In genomic region chr4:53364624-53365023, GRCh38 we compare ENCODE assay signal across 9 cellular contexts. TPM values are rescaled to one million over a fixed set of nuclear protein-coding genes. Genes with fewer than 3 reads are reported as not detected.
A peak's percentile ranks its signal among the peaks of the same experiment; 100 is the strongest.
DNase-seq lines count a peak whose midpoint lies in the region; ATAC-seq and TF ChIP-seq lines count a peak whose summit lies in the region.
"Had no signal": no experiment of that assay in that cellular context is flagged by ENCODE, and none has a peak within 500 bp of the region (broad histone marks: within the 10 kb centered on the region; RNA-seq: fewer than 3 reads in every experiment).

No MANE protein-coding gene starts in this region.

- no peak overlapping the region for H3K27ac ChIP-seq in H9 (ENCODE audit: insufficient read length, low read depth, low read length)
- H3K27ac ChIP-seq in VCaP: peak overlapping the region; percentile 71; the same call in 1 of the 2 replicates
- H3K27ac ChIP-seq in gastroesophageal sphincter: no peak overlapping the region
- H3K27ac ChIP-seq in smooth muscle cell (ENCODE audit: low read depth): no peak overlapping the region

- ATAC-seq in gastroesophageal sphincter: no peak
- no peak for ATAC-seq in HG02678 (IDR thresholded peaks at IDR 0.05; ENCODE audit: unreplicated experiment)

- H2BK20ac ChIP-seq in H9 (ENCODE audit: low read depth, low read length, poor library complexity, severe bottlenecking): no peak overlapping the region

- H4K91ac ChIP-seq in H9 (ENCODE audit: insufficient read length, low read depth, low read length): no peak overlapping the region

- H4K8ac ChIP-seq in H9 (replicated peaks; ENCODE audit: insufficient read length, low read depth, low read length): no peak overlapping the region

- H3K4ac ChIP-seq in H9 (ENCODE audit: low read depth, low read length): no peak overlapping the region

- no peaks in the 10 kb centered on the region for H3K27me3 ChIP-seq in H9 (ENCODE audit: insufficient read depth, low read length)
- peaks cover 11% of the 10 kb centered on the region for H3K27me3 ChIP-seq in gastroesophageal sphincter
- H3K27me3 ChIP-seq in smooth muscle cell (ENCODE audit: low read depth): peaks cover 22% of the 10 kb centered on the region
- H3K27me3 ChIP-seq: adrenal gland had no signal

- H3K18ac ChIP-seq in H9 (ENCODE audit: insufficient read length, low read depth, low read length): no peak overlapping the region

- H3K9ac ChIP-seq in H9 (ENCODE audit: extremely low read depth, insufficient read length, low read length) (no peak overlapping the region), smooth muscle cell (ENCODE audit: low read depth) (peak overlapping the region; percentile 80)

- no peak for TF ChIP-seq POLR2A in gastroesophageal sphincter (IDR thresholded peaks at IDR 0.05)

- no peak for TF ChIP-seq EP300 in gastroesophageal sphincter (IDR thresholded peaks at IDR 0.05)

- H3K79me1 ChIP-seq in H9 (ENCODE audit: insufficient read depth, low read depth, low read length, poor library complexity, severe bottlenecking): no peaks in the 10 kb centered on the region

- H3K79me2 ChIP-seq in H9 (ENCODE audit: insufficient read depth, low read length) (no peaks in the 10 kb centered on the region; the same call in 1 of the 2 replicates), smooth muscle cell (ENCODE audit: low read depth) (peaks cover 42% of the 10 kb centered on the region)

- no peak overlapping the region for H3T11ph ChIP-seq in H9 (ENCODE audit: low read length)

- H3K4me3 ChIP-seq in gastroesophageal sphincter (peak overlapping the region; percentile 74 to 81), smooth muscle cell (peak overlapping the region; percentile 98)

- no peak overlapping the region for H2BK12ac ChIP-seq in H9 (ENCODE audit: insufficient read length, low read depth, low read length)

- no peaks in the 10 kb centered on the region for H4K20me1 ChIP-seq in H9 (ENCODE audit: control insufficient read depth, insufficient read depth, insufficient read length)
- H4K20me1 ChIP-seq in smooth muscle cell (ENCODE audit: low read depth): no peaks in the 10 kb centered on the region

- H2BK5ac ChIP-seq in H9 (ENCODE audit: insufficient read length, low read length): no peak overlapping the region

- H3K27me3 Mint-ChIP-seq in H9 (ENCODE audit: low read depth): peaks cover 35% of the 10 kb centered on the region

- H3K36me3 ChIP-seq in gastroesophageal sphincter (no peaks in the 10 kb centered on the region), smooth muscle cell (ENCODE audit: low read depth) (no peaks in the 10 kb centered on the region)
- H3K36me3 ChIP-seq: adrenal gland had no signal

- H2AFZ ChIP-seq in H9 (ENCODE audit: low read length) (no peak overlapping the region), smooth muscle cell (ENCODE audit: low read depth) (peak overlapping the region; percentile 98)

- H3K56ac ChIP-seq in H9 (ENCODE audit: insufficient read length, low read depth, low read length): no peak overlapping the region

- peaks cover 7% of the 10 kb centered on the region for H3K23me2 ChIP-seq in H9 (ENCODE audit: insufficient read length, low read depth, low read length, poor library complexity, severe bottlenecking)

- no peak for DNase-seq in H9
- DNase-seq in smooth muscle cell (lab: John Stamatoyannopoulos, UW; ENCODE audit: unreplicated experiment): no peak
- DNase-seq in stimulated activated CD8-positive, alpha-beta memory T cell treated with anti-CD3 and anti-CD28 coated beads, Interleukin-4, amount 100 ng/mL, for 48 hours: no peak
- DNase-seq in inferior parietal cortex (ENCODE audit: extremely low spot score): no peak
- DNase-seq: NCI-H446 treated with DMSO at 0.1 percent for 48 hours had no signal

- H3K23ac ChIP-seq in H9 (ENCODE audit: insufficient read length, low read depth, low read length): no peak overlapping the region

- TF ChIP-seq CTCF in H9 (conservative IDR thresholded peaks at IDR 0.05) (no peak), VCaP (conservative IDR thresholded peaks at IDR 0.05) (no peak), gastroesophageal sphincter (IDR thresholded peaks at IDR 0.05) (no peak), smooth muscle cell (IDR thresholded peaks at IDR 0.05; ENCODE audit: borderline replicate concordance, insufficient read depth, poor library complexity, severe bottlenecking) (no peak)

- H2AK5ac ChIP-seq in H9 (ENCODE audit: insufficient read length, low read length): no peak overlapping the region

- H3K4me1 Mint-ChIP-seq in H9: peaks cover 20 to 22% of the 10 kb centered on the region in 2 experiments

- no peaks in the 10 kb centered on the region for H3F3A ChIP-seq in smooth muscle cell (ENCODE audit: low read depth)

- WGBS in H9 (ENCODE audit: extremely low coverage, insufficient read length, low lambda C conversion rate): no CpG with 5 or more reads among the region's 3 CpGs
- WGBS in gastroesophageal sphincter (ENCODE audit: low coverage in 1 of 2), 2 donors: 41 to 51% methylated on average over 3 of the region's 3 CpGs
- 80% methylated on average over 3 of the region's 3 CpGs for WGBS in smooth muscle cell (ENCODE audit: low lambda C conversion rate)

- H2BK15ac ChIP-seq in H9 (ENCODE audit: low read depth, low read length): no peak overlapping the region

- H3K9me3 ChIP-seq in H9 (ENCODE audit: control insufficient read depth, low read depth, low read length): no peaks in the 10 kb centered on the region
- H3K9me3 ChIP-seq in gastroesophageal sphincter: no peaks in the 10 kb centered on the region
- no peaks in the 10 kb centered on the region for H3K9me3 ChIP-seq in smooth muscle cell (replicated peaks; ENCODE audit: low read depth)
- H3K9me3 ChIP-seq: adrenal gland had no signal

- H3K4me2 ChIP-seq in H9 (ENCODE audit: insufficient read depth, insufficient read length, low read length): peak overlapping the region; percentile 83
- peak overlapping the region; percentile 90 for H3K4me2 ChIP-seq in smooth muscle cell

- no peak overlapping the region for H3K27ac Mint-ChIP-seq in H9

- no peaks in the 10 kb centered on the region for H3K4me1 ChIP-seq in H9 (ENCODE audit: insufficient read depth, low read length)
- H3K4me1 ChIP-seq in gastroesophageal sphincter: peaks cover 0 to 42% (median 13%) of the 10 kb centered on the region in 3 donors
- H3K4me1 ChIP-seq in smooth muscle cell (ENCODE audit: low read depth): peaks cover 12% of the 10 kb centered on the region

- no peak overlapping the region for H4K5ac ChIP-seq in H9 (ENCODE audit: insufficient read length, low read depth, low read length)

- peak overlapping the region; percentile 89 to 94 for H3K4me3 Mint-ChIP-seq in H9

- H2BK120ac ChIP-seq in H9 (ENCODE audit: low read depth, low read length, poor library complexity, severe bottlenecking): no peak overlapping the region

- H3K36me3 Mint-ChIP-seq in H9 (ENCODE audit: insufficient read depth in 1 of 3, low read depth in 3 of 3): no peaks in the 10 kb centered on the region; a peak in 1 of 7 replicates

- H3K9me3 Mint-ChIP-seq in H9: peaks cover 4 to 7% of the 10 kb centered on the region in 2 experiments; a peak in 2 of 5 replicates

- no peak overlapping the region for H3K14ac ChIP-seq in H9 (ENCODE audit: insufficient read depth, low read length)

RNA-seq across cellular contexts. Expression of gene SCFD2, which starts 1.2 kb away (rescaled TPM):
- 10.1 TPM in 2 replicates for total RNA-seq in H9 (2021)
- 10 to 100 TPM in 3 of 4 donors, 1 to 10 TPM in 1; 8.9 to 17.6 (median 14.6) TPM for total RNA-seq in gastroesophageal sphincter
- total RNA-seq in smooth muscle cell: 7.8 and 13.0 TPM in 2 replicates
- 11.4 and 14.9 TPM in 2 replicates for polyA plus RNA-seq in smooth muscle cell

RNA-seq across cellular contexts. Expression of gene FIP1L1, which starts 12.8 kb away (rescaled TPM):
- total RNA-seq in H9 (2021) (68.0 and 71.2 TPM in 2 replicates), gastroesophageal sphincter (10 to 100 TPM; 40.8 to 56.4 (median 43.8) TPM), smooth muscle cell (56.5 and 65.7 TPM in 2 replicates)
- polyA plus RNA-seq in smooth muscle cell: 55.1 and 56.6 TPM in 2 replicates
